Comparison of ENCODE assay signal across 2 cellular contexts in the genomic region with DNA sequence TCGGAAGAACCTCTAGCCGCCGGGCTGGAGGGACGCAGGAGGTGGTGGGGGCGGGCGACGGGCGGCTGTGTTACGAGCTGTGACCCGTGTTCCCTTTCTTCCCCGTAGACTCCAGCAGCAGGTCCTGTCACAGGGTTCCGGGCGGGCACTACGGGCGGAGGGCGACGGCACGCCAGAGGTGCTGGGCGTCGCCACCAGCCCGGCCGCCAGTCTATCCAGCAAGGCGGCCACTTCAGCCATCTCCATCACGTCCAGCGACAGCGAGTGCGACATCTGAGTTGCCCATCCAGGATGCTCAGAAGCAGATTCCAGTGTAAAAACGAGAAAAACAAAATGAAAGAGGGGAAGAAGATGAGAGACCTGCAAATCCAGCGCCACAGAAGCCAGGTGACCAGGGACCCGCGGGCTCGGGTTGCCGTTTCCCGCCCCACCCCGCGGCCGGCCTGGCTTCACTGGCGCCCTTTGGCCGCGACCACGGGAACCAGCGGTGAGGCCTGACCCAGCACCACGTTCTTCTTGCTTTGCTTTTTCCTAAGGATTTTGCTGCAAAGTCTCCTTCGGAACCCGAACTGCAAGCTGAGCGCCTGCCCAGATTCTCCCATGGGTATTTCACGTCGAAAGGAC.
TF ChIP-seq lines count a peak whose summit lies in the region.

No MANE protein-coding gene starts in this region.

TF ChIP-seq in SK-N-SH, 30 proteins besides CTCF, POLR2A, EP300 and RAD21:
- TF ChIP-seq USF1 (IDR thresholded peaks at IDR 0.05; ENCODE audit: borderline replicate concordance, low read depth) = no peak
- no peak for TF ChIP-seq GATA2 (CRISPR knock-in tag; IDR thresholded peaks at IDR 0.05)
- TF ChIP-seq FOSL2 (IDR thresholded peaks at IDR 0.05; ENCODE audit: borderline replicate concordance, low read depth) = no peak
- no peak for TF ChIP-seq NRF1 (IDR thresholded peaks at IDR 0.05; ENCODE audit: low read depth, low read length)
- no peak for TF ChIP-seq RFX5 (IDR thresholded peaks at IDR 0.05; ENCODE audit: low read length)
- no peak for TF ChIP-seq CHD2 (IDR thresholded peaks at IDR 0.05; ENCODE audit: low read length, partially characterized antibody)
- no peak for TF ChIP-seq SMC3 (IDR thresholded peaks at IDR 0.05; ENCODE audit: low read depth, low read length)
- no peak for TF ChIP-seq NFIC (IDR thresholded peaks at IDR 0.05; ENCODE audit: borderline replicate concordance)
- no peak for TF ChIP-seq POLR2AphosphoS5 (IDR thresholded peaks at IDR 0.05; ENCODE audit: low read depth, low read length)
- TF ChIP-seq TAF1 (IDR thresholded peaks at IDR 0.05; ENCODE audit: borderline replicate concordance, low read depth, low read length) = no peak
- TF ChIP-seq ZBTB33 (IDR thresholded peaks at IDR 0.05; ENCODE audit: borderline replicate concordance, low read depth) = no peak
- TF ChIP-seq GABPA (IDR thresholded peaks at IDR 0.05; ENCODE audit: low read depth) = no peak
- TF ChIP-seq FOXM1 (IDR thresholded peaks at IDR 0.05; ENCODE audit: low read depth) = no peak
- no peak for TF ChIP-seq MEF2A (IDR thresholded peaks at IDR 0.05; ENCODE audit: borderline replicate concordance, low read depth)
- TF ChIP-seq SIN3A (IDR thresholded peaks at IDR 0.05; ENCODE audit: borderline replicate concordance, low read depth, low read length) = no peak

TF ChIP-seq in SK-N-SH treated with all-trans-retinoic acid at 6 μM for 48 hours, 23 proteins besides CTCF, POLR2A, EP300 and RAD21 (continued from another document):
- TF ChIP-seq ZNF8 (CRISPR knock-in tag; IDR thresholded peaks at IDR 0.05) (no peak), PPARA (CRISPR knock-in tag; IDR thresholded peaks at IDR 0.05; ENCODE audit: borderline replicate concordance) (no peak), ZFP30 (CRISPR knock-in tag; IDR thresholded peaks at IDR 0.05) (no peak), ZC3H10 (CRISPR knock-in tag; IDR thresholded peaks at IDR 0.05) (no peak), ZNF70 (CRISPR knock-in tag; IDR thresholded peaks at IDR 0.05) (no peak), TCF4 (CRISPR knock-in tag; IDR thresholded peaks at IDR 0.05; ENCODE audit: borderline replicate concordance) (no peak), SNAI2 (CRISPR knock-in tag; IDR thresholded peaks at IDR 0.05) (no peak), PATZ1 (CRISPR knock-in tag; IDR thresholded peaks at IDR 0.05; ENCODE audit: borderline replicate concordance) (no peak), CSDC2 (CRISPR knock-in tag; IDR thresholded peaks at IDR 0.05) (no peak), ZFP3 (CRISPR knock-in tag; IDR thresholded peaks at IDR 0.05) (no peak), ESRRG (CRISPR knock-in tag; IDR thresholded peaks at IDR 0.05) (no peak), TOX (CRISPR knock-in tag; IDR thresholded peaks at IDR 0.05; ENCODE audit: borderline replicate concordance) (no peak), ISL1 (CRISPR knock-in tag; IDR thresholded peaks at IDR 0.05) (no peak), RARB (CRISPR knock-in tag; IDR thresholded peaks at IDR 0.05) (no peak)
- TF ChIP-seq, protein P1, sequence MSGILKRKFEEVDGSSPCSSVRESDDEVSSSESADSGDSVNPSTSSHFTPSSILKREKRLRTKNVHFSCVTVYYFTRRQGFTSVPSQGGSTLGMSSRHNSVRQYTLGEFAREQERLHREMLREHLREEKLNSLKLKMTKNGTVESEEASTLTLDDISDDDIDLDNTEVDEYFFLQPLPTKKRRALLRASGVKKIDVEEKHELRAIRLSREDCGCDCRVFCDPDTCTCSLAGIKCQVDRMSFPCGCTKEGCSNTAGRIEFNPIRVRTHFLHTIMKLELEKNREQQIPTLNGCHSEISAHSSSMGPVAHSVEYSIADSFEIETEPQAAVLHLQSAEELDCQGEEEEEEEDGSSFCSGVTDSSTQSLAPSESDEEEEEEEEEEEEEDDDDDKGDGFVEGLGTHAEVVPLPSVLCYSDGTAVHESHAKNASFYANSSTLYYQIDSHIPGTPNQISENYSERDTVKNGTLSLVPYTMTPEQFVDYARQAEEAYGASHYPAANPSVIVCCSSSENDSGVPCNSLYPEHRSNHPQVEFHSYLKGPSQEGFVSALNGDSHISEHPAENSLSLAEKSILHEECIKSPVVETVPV (CRISPR knock-in tag; IDR thresholded peaks at IDR 0.05) = no peak
- TF ChIP-seq, protein P2, sequence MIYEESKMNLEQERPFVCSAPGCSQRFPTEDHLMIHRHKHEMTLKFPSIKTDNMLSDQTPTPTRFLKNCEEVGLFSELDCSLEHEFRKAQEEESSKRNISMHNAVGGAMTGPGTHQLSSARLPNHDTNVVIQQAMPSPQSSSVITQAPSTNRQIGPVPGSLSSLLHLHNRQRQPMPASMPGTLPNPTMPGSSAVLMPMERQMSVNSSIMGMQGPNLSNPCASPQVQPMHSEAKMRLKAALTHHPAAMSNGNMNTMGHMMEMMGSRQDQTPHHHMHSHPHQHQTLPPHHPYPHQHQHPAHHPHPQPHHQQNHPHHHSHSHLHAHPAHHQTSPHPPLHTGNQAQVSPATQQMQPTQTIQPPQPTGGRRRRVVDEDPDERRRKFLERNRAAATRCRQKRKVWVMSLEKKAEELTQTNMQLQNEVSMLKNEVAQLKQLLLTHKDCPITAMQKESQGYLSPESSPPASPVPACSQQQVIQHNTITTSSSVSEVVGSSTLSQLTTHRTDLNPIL (CRISPR knock-in tag; IDR thresholded peaks at IDR 0.05; ENCODE audit: low read depth) = no peak
- TF ChIP-seq, protein P3, sequence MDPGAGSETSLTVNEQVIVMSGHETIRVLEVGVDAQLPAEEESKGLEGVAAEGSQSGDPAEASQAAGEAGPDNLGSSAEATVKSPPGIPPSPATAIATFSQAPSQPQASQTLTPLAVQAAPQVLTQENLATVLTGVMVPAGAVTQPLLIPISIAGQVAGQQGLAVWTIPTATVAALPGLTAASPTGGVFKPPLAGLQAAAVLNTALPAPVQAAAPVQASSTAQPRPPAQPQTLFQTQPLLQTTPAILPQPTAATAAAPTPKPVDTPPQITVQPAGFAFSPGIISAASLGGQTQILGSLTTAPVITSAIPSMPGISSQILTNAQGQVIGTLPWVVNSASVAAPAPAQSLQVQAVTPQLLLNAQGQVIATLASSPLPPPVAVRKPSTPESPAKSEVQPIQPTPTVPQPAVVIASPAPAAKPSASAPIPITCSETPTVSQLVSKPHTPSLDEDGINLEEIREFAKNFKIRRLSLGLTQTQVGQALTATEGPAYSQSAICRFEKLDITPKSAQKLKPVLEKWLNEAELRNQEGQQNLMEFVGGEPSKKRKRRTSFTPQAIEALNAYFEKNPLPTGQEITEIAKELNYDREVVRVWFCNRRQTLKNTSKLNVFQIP (CRISPR knock-in tag; IDR thresholded peaks at IDR 0.05; ENCODE audit: borderline replicate concordance, low read depth) = no peak
TF ChIP-seq in SK-N-SH treated with all-trans-retinoic acid at 6 μM for 48 hours: peak in this region for 0.
